Comparison of ENCODE assay signal across 15 cellular contexts in genomic region chr15:42723068-42723467, GRCh38. TPM values are rescaled to one million over a fixed set of nuclear protein-coding genes. Genes with fewer than 3 reads are reported as not detected.
A peak's percentile ranks its signal among the peaks of the same experiment; 100 is the strongest.
DNase-seq lines count a peak whose midpoint lies in the region; ATAC-seq, FAIRE-seq and TF ChIP-seq lines count a peak whose summit lies in the region.
"Had no signal": no experiment of that assay in that cellular context is flagged by ENCODE, and none has a peak within 500 bp of the region (broad histone marks: within the 10 kb centered on the region; RNA-seq: fewer than 3 reads in every experiment).

No MANE protein-coding gene starts in this region.

- H3K9me3 Mint-ChIP-seq in activated T-helper 17 cell treated with anti-CD3 and anti-CD28 coated beads, Interleukin-2, amount 50 U/mL, for 72 hours = no peaks in the 10 kb centered on the region

- H2AFZ ChIP-seq in HCT116 (ENCODE audit: low read depth, low read length, poor library complexity, severe bottlenecking) = no peak overlapping the region

- peaks cover 70% of the 10 kb centered on the region for H3K36me3 Mint-ChIP-seq in activated T-helper 17 cell treated with anti-CD3 and anti-CD28 coated beads, Interleukin-2, amount 50 U/mL, for 72 hours (ENCODE audit: low read depth)

- H3K9me2 ChIP-seq in HCT116 (ENCODE audit: insufficient read depth) = no peaks in the 10 kb centered on the region

- POLR2A ChIA-PET in HCT116 (lab: Charles Lee) = no interaction called here

- no peak for TF ChIP-seq RAD21 in HCT116 (IDR thresholded peaks at IDR 0.05; ENCODE audit: low read depth)

- H3K27me3 ChIP-seq in HCT116 (ENCODE audit: insufficient read depth, low read length) = no peaks in the 10 kb centered on the region
- H3K27me3 ChIP-seq: transverse colon had no signal

- TF ChIP-seq CTCF in 22Rv1 (IDR thresholded peaks at IDR 0.05) (peak; percentile 1; the same call in 1 of the 2 replicates), HCT116 (IDR thresholded peaks at IDR 0.05 in 2 of 3, conservative IDR thresholded peaks at IDR 0.05 in 1 of 3; ENCODE audit: borderline replicate concordance in 1 of 3, insufficient read depth in 1 of 3, low read depth in 2 of 3, low read length in 2 of 3) (peak in 2 of 3 experiments; percentile 13 to 34; a peak in 2 of 6 replicates)

- H3K4me2 ChIP-seq in HCT116 (ENCODE audit: low read length) = no peak overlapping the region

- H3K4me1 Mint-ChIP-seq in activated T-helper 17 cell treated with anti-CD3 and anti-CD28 coated beads, Interleukin-2, amount 50 U/mL, for 72 hours = no peaks in the 10 kb centered on the region

- no peak for FAIRE-seq in RCC 7860 (lab: Jason Lieb, UNC)

- no peaks in the 10 kb centered on the region for H3K9me3 ChIP-seq in HCT116 (ENCODE audit: control insufficient read depth in 1 of 2, insufficient read depth in 1 of 2, low read depth in 1 of 2, low read length in 2 of 2)
- H3K9me3 ChIP-seq: transverse colon had no signal

- no peaks in the 10 kb centered on the region for H3K4me1 ChIP-seq in HCT116 (ENCODE audit: control insufficient read depth in 1 of 2, insufficient read depth in 2 of 2, low read length in 2 of 2)
- H3K4me1 ChIP-seq: transverse colon had no signal

- DNase-seq in HCT116 (ENCODE audit: low read depth, low spot score) (no peak), iris pigment epithelial cell (ENCODE audit: low read depth) (peak; percentile 12), RCC 7860 (ENCODE audit: low spot score) (no peak), nucleus accumbens (lab: John Stamatoyannopoulos, UW) (no peak)
- DNase-seq: activated naive CD4-positive, alpha-beta T cell treated with anti-CD3 and anti-CD28 coated beads, Interleukin-2, amount 50 U/mL, for 16 hours; DMS79 treated with DMSO at 0.1 percent for 48 hours; NCI-H187; NCI-H526 treated with DMSO at 0.1 percent for 48 hours; SIG-M5; stimulated activated CD8-positive, alpha-beta memory T cell treated with anti-CD3 and anti-CD28 coated beads, Interleukin-4, amount 100 ng/mL, for 48 hours; transverse colon had no signal

- H4K20me1 ChIP-seq in HCT116 (ENCODE audit: insufficient read depth) = no peaks in the 10 kb centered on the region

- BruUV-seq in HCT116 (replicated peaks; lab: Mats Ljungman, UMichigan) = no TSS peak

- H3K27ac Mint-ChIP-seq in activated T-helper 17 cell treated with anti-CD3 and anti-CD28 coated beads, Interleukin-2, amount 50 U/mL, for 72 hours = peak overlapping the region; percentile 20

- no peak overlapping the region for H3K9ac ChIP-seq in HCT116 (ENCODE audit: low read length)

- no peak overlapping the region for H3K4me3 ChIP-seq in HCT116 (replicated peaks in 1 of 2; ENCODE audit: low read depth in 1 of 2, low read length in 2 of 2)
- H3K4me3 ChIP-seq: transverse colon had no signal

- intact Hi-C loops in HCT116 (cut with micrococcal nuclease) = no loop called here

- no peaks in the 10 kb centered on the region for H3K79me2 ChIP-seq in HCT116 (ENCODE audit: insufficient read depth, low read length)

- H3K27me3 Mint-ChIP-seq in activated T-helper 17 cell treated with anti-CD3 and anti-CD28 coated beads, Interleukin-2, amount 50 U/mL, for 72 hours = no peaks in the 10 kb centered on the region

- CTCF ChIA-PET in HCT116 (lab: Charles Lee) = interaction anchor here (0.6 to 1.5 kb wide), 4 partner anchors 9 to 204 kb away, joined by 3 to 4 read pairs (median 3); no protein-coding TSS in a partner anchor

- peaks cover 12 to 18% of the 10 kb centered on the region in 2 experiments; a peak in 3 of 4 replicates for H3K36me3 ChIP-seq in HCT116 (ENCODE audit: control insufficient read depth in 1 of 2, insufficient read depth in 2 of 2, low read length in 2 of 2)

- H3K27ac ChIP-seq in 22Rv1 = no peak overlapping the region
- no peak overlapping the region for H3K27ac ChIP-seq in HCT116 (ENCODE audit: low read depth, low read length)
- H3K27ac ChIP-seq: transverse colon had no signal

- no peak for TF ChIP-seq POLR2A in HCT116 (IDR thresholded peaks at IDR 0.05; ENCODE audit: borderline replicate concordance, extremely low read depth, insufficient read depth, insufficient read length)

- RAD21 ChIA-PET in HCT116 (lab: Charles Lee; ENCODE audit: low non-redundant PET in 1 of 2, low total read pairs in 2 of 2, uncharacterized antibody in 2 of 2, unreplicated experiment in 2 of 2) = no interaction called here

- no peak overlapping the region for H3K4me3 Mint-ChIP-seq in activated T-helper 17 cell treated with anti-CD3 and anti-CD28 coated beads, Interleukin-2, amount 50 U/mL, for 72 hours

- no peak for ATAC-seq in HCT116
- no peak for ATAC-seq in activated T-helper 17 cell treated with anti-CD3 and anti-CD28 coated beads, Interleukin-2, amount 50 U/mL, for 72 hours (replicated peaks)
- no peak for ATAC-seq in HG02588 (IDR thresholded peaks at IDR 0.05; ENCODE audit: unreplicated experiment)
- no peak for ATAC-seq in GM21447 (IDR thresholded peaks at IDR 0.05; ENCODE audit: unreplicated experiment)

TF ChIP-seq in HCT116, 20 proteins besides CTCF, POLR2A, EP300 and RAD21:
- no peak for TF ChIP-seq EZH2 (IDR thresholded peaks at IDR 0.05)
- no peak for TF ChIP-seq ZBTB33 (IDR thresholded peaks at IDR 0.05; ENCODE audit: extremely low read depth, insufficient replicate concordance, low read length)
- no peak for TF ChIP-seq SRF (IDR thresholded peaks at IDR 0.05; ENCODE audit: low read depth)
- no peak for TF ChIP-seq SIN3A (IDR thresholded peaks at IDR 0.05; ENCODE audit: low read depth)
- no peak for TF ChIP-seq ZNF274 (IDR thresholded peaks at IDR 0.05; ENCODE audit: low read depth, low read length)
- TF ChIP-seq POLR2AphosphoS5 (IDR thresholded peaks at IDR 0.05; ENCODE audit: low read depth, low read length) = no peak
- no peak for TF ChIP-seq ELF1 (IDR thresholded peaks at IDR 0.05; ENCODE audit: borderline replicate concordance, low read depth)
- TF ChIP-seq, protein P1, sequence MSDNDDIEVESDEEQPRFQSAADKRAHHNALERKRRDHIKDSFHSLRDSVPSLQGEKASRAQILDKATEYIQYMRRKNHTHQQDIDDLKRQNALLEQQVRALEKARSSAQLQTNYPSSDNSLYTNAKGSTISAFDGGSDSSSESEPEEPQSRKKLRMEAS (IDR thresholded peaks at IDR 0.05) = no peak
- no peak for TF ChIP-seq FOSL1 (IDR thresholded peaks at IDR 0.05; ENCODE audit: low read depth)
- no peak for TF ChIP-seq SP1 (IDR thresholded peaks at IDR 0.05; ENCODE audit: low read depth)
- TF ChIP-seq ZFX (IDR thresholded peaks at IDR 0.05) = no peak
- TF ChIP-seq, protein P2, sequence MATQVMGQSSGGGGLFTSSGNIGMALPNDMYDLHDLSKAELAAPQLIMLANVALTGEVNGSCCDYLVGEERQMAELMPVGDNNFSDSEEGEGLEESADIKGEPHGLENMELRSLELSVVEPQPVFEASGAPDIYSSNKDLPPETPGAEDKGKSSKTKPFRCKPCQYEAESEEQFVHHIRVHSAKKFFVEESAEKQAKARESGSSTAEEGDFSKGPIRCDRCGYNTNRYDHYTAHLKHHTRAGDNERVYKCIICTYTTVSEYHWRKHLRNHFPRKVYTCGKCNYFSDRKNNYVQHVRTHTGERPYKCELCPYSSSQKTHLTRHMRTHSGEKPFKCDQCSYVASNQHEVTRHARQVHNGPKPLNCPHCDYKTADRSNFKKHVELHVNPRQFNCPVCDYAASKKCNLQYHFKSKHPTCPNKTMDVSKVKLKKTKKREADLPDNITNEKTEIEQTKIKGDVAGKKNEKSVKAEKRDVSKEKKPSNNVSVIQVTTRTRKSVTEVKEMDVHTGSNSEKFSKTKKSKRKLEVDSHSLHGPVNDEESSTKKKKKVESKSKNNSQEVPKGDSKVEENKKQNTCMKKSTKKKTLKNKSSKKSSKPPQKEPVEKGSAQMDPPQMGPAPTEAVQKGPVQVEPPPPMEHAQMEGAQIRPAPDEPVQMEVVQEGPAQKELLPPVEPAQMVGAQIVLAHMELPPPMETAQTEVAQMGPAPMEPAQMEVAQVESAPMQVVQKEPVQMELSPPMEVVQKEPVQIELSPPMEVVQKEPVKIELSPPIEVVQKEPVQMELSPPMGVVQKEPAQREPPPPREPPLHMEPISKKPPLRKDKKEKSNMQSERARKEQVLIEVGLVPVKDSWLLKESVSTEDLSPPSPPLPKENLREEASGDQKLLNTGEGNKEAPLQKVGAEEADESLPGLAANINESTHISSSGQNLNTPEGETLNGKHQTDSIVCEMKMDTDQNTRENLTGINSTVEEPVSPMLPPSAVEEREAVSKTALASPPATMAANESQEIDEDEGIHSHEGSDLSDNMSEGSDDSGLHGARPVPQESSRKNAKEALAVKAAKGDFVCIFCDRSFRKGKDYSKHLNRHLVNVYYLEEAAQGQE (IDR thresholded peaks at IDR 0.05; ENCODE audit: low read depth) = no peak
- TF ChIP-seq YY1 (IDR thresholded peaks at IDR 0.05; ENCODE audit: extremely low read depth, insufficient replicate concordance, low read depth, low read length) = no peak
- no peak for TF ChIP-seq EGR1 (IDR thresholded peaks at IDR 0.05; ENCODE audit: low read depth)
- no peak for TF ChIP-seq JUND (IDR thresholded peaks at IDR 0.05)
- TF ChIP-seq CEBPB (IDR thresholded peaks at IDR 0.05; ENCODE audit: low read depth) = no peak
- no peak for TF ChIP-seq EZH2phosphoT487 (IDR thresholded peaks at IDR 0.05; ENCODE audit: borderline replicate concordance)
- no peak for TF ChIP-seq TCF7L2 (IDR thresholded peaks at IDR 0.05; ENCODE audit: borderline replicate concordance, extremely low read depth, insufficient read depth, insufficient read length)
- TF ChIP-seq CBX3 (IDR thresholded peaks at IDR 0.05; ENCODE audit: low read depth) = no peak

RNA-seq across cellular contexts. Expression of gene CDAN1, which starts 13.9 kb away (rescaled TPM):
- 22.4 TPM for total RNA-seq in HCT116 (2021; ENCODE audit: unreplicated experiment)
- 7.0 and 8.0 TPM in 2 replicates for polyA plus RNA-seq in HCT116 (2012)
- total RNA-seq in activated T-helper 17 cell treated with anti-CD3 and anti-CD28 coated beads, Interleukin-2, amount 50 U/mL, for 72 hours = 10 to 100 TPM; 20.4 to 23.7 TPM
